18 cellular contexts compared by ENCODE assay signal in the genomic region with DNA sequence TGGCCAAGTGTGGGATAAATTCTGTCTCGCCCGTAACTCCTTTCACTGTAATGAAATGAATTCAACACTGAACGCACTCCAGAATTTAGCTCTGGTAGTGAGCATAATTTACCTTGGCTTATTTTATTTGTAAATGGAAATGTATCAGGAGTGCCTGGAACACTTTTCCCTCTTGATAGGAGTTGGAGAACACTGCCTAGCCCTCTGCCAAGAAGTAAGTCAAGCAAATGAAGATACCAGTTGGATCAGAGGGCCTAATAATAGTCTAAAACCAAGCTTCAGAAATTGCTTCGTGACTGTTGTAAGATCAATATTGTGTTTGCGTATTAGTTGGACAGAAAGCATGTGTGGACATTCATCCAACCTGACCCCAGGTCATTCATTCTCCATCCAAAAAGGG.
DNase-seq lines count a peak whose midpoint lies in the region; ATAC-seq and TF ChIP-seq lines count a peak whose summit lies in the region.
"Had no signal": no experiment of that assay in that cellular context is flagged by ENCODE, and none has a peak within 500 bp of the region (broad histone marks: within the 10 kb centered on the region; RNA-seq: fewer than 3 reads in every experiment).

No MANE protein-coding gene starts in this region.

- no peak overlapping the region for H2AFZ ChIP-seq in mesenchymal stem cell (ENCODE audit: low read depth, low read length)

- H3K9me3 Mint-ChIP-seq in activated naive CD4-positive, alpha-beta T cell treated with anti-CD3 and anti-CD28 coated beads for 36 hours = no peaks in the 10 kb centered on the region
- H3K9me3 Mint-ChIP-seq: CD8-positive, alpha-beta memory T cell; HFFc6 had no signal

- H3K4me1 ChIP-seq in heart right ventricle (no peaks in the 10 kb centered on the region), right atrium auricular region (peaks cover 0 to 8% of the 10 kb centered on the region in 2 donors), mesenchymal stem cell (ENCODE audit: control insufficient read depth, insufficient read depth, low read depth, low read length) (no peaks in the 10 kb centered on the region), mesendoderm (ENCODE audit: control insufficient read depth, low read depth, low read length) (no peaks in the 10 kb centered on the region)
- H3K4me1 ChIP-seq: BE2C had no signal

- no peak overlapping the region for H3K4me3 Mint-ChIP-seq in activated naive CD4-positive, alpha-beta T cell treated with anti-CD3 and anti-CD28 coated beads for 36 hours
- H3K4me3 Mint-ChIP-seq: CD4-positive, CD25-positive, alpha-beta regulatory T cell; CD8-positive, alpha-beta memory T cell; HFFc6 had no signal

- peaks cover 0 to under 1% (median 0%) of the 10 kb centered on the region in 9 donors for H3K36me3 ChIP-seq in heart right ventricle
- no peaks in the 10 kb centered on the region for H3K36me3 ChIP-seq in right atrium auricular region
- peaks cover 0 to 5% of the 10 kb centered on the region in 2 experiments for H3K36me3 ChIP-seq in mesenchymal stem cell (ENCODE audit: control insufficient read depth in 1 of 2, insufficient read depth in 2 of 2, low read depth in 1 of 2, low read length in 2 of 2)
- H3K36me3 ChIP-seq in mesendoderm (ENCODE audit: control insufficient read depth, insufficient read depth, low read length) = no peaks in the 10 kb centered on the region
- H3K36me3 ChIP-seq: BE2C had no signal

- H3K9ac ChIP-seq in mesenchymal stem cell (ENCODE audit: low read length) (no peak overlapping the region), mesendoderm (ENCODE audit: low read length) (no peak overlapping the region)

- H2BK15ac ChIP-seq in mesenchymal stem cell (ENCODE audit: low read depth, poor library complexity, severe bottlenecking) (no peak overlapping the region), mesendoderm (replicated peaks; ENCODE audit: low read depth) (no peak overlapping the region)

- no peaks in the 10 kb centered on the region for H3K79me2 ChIP-seq in mesendoderm (ENCODE audit: control insufficient read depth, insufficient read depth, low read length)

- intact Hi-C loops in heart right ventricle (cut with DNase I) = loop anchor here in 1 of 10 donors (5.0 kb wide), 1 partner anchor 127 kb away; the partner anchor contains the start of gene RNF217
- intact Hi-C loops in activated naive CD4-positive, alpha-beta T cell treated with anti-CD3 and anti-CD28 coated beads for 36 hours (cut with micrococcal nuclease) = no loop called here

- 62 to 72% methylated on average over 5 of the region's 5 CpGs for WGBS in heart right ventricle, 2 donors
- WGBS in mesenchymal stem cell = 100% methylated on average over 5 of the region's 5 CpGs
- no CpG with 5 or more reads among the region's 5 CpGs for WGBS in mesendoderm (ENCODE audit: extremely low coverage, insufficient coverage, low lambda C conversion rate)

- H3K27ac ChIP-seq in heart right ventricle (peak overlapping the region in 4 of 10 donors; percentile 31 to 58 (median 38)), right atrium auricular region (peak overlapping the region in 1 of 2 donors; percentile 14), mesenchymal stem cell (ENCODE audit: low read length, poor library complexity, severe bottlenecking) (no peak overlapping the region), mesendoderm (ENCODE audit: low read depth, low read length) (no peak overlapping the region)
- H3K27ac ChIP-seq: HL-60 had no signal

- no peak overlapping the region for H2BK5ac ChIP-seq in mesenchymal stem cell (ENCODE audit: low read depth, low read length, poor library complexity, severe bottlenecking)
- H2BK5ac ChIP-seq in mesendoderm (ENCODE audit: low read length) = no peak overlapping the region

- H4K91ac ChIP-seq in mesenchymal stem cell (ENCODE audit: low read length) = no peak overlapping the region

- H3K27ac Mint-ChIP-seq in activated naive CD4-positive, alpha-beta T cell treated with anti-CD3 and anti-CD28 coated beads for 36 hours = no peak overlapping the region
- H3K27ac Mint-ChIP-seq: CD4-positive, CD25-positive, alpha-beta regulatory T cell; CD8-positive, alpha-beta memory T cell; HFFc6 had no signal

- H3K27me3 ChIP-seq in heart right ventricle (no peaks in the 10 kb centered on the region), right atrium auricular region (no peaks in the 10 kb centered on the region), mesenchymal stem cell (ENCODE audit: control insufficient read depth in 1 of 2, insufficient read depth in 1 of 2, low read length in 2 of 2) (no peaks in the 10 kb centered on the region), mesendoderm (ENCODE audit: insufficient read depth, low read length, poor library complexity) (no peaks in the 10 kb centered on the region)
- H3K27me3 ChIP-seq: BE2C had no signal

- no peaks in the 10 kb centered on the region for H3K36me3 Mint-ChIP-seq in activated naive CD4-positive, alpha-beta T cell treated with anti-CD3 and anti-CD28 coated beads for 36 hours (ENCODE audit: low read depth)
- H3K36me3 Mint-ChIP-seq: CD4-positive, CD25-positive, alpha-beta regulatory T cell; CD8-positive, alpha-beta memory T cell had no signal

- H3K9me3 ChIP-seq in heart right ventricle = no peaks in the 10 kb centered on the region
- H3K9me3 ChIP-seq in right atrium auricular region = no peaks in the 10 kb centered on the region
- H3K9me3 ChIP-seq in mesenchymal stem cell (ENCODE audit: control insufficient read depth, low read length) = no peaks in the 10 kb centered on the region
- H3K9me3 ChIP-seq: BE2C had no signal

- no peak overlapping the region for H2BK12ac ChIP-seq in mesenchymal stem cell (ENCODE audit: low read length in 2 of 2)

- H4K8ac ChIP-seq in mesenchymal stem cell (ENCODE audit: low read length) (no peak overlapping the region), mesendoderm (ENCODE audit: low read depth, low read length) (no peak overlapping the region)

- no peak overlapping the region for H4K5ac ChIP-seq in mesendoderm (ENCODE audit: low read length)

- H3K79me1 ChIP-seq in mesenchymal stem cell (replicated peaks; ENCODE audit: low read length, poor library complexity, severe bottlenecking) (peaks cover 3% of the 10 kb centered on the region), mesendoderm (ENCODE audit: low read length) (no peaks in the 10 kb centered on the region)

- H2BK120ac ChIP-seq in mesenchymal stem cell (ENCODE audit: low read depth, low read length) (no peak overlapping the region), mesendoderm (ENCODE audit: low read depth, low read length) (no peak overlapping the region)

- no peaks in the 10 kb centered on the region for H3K4me1 Mint-ChIP-seq in activated naive CD4-positive, alpha-beta T cell treated with anti-CD3 and anti-CD28 coated beads for 36 hours (ENCODE audit: low read depth)
- H3K4me1 Mint-ChIP-seq: CD4-positive, CD25-positive, alpha-beta regulatory T cell; CD8-positive, alpha-beta memory T cell had no signal

- H2AK5ac ChIP-seq in mesenchymal stem cell (ENCODE audit: low read length, severe bottlenecking) (peak overlapping the region; percentile 33), mesendoderm (ENCODE audit: low read length) (no peak overlapping the region)

- TF ChIP-seq CTCF in heart right ventricle (IDR thresholded peaks at IDR 0.05) (no peak), right atrium auricular region (IDR thresholded peaks at IDR 0.05) (no peak)

- no peak overlapping the region for H3K23ac ChIP-seq in mesenchymal stem cell (ENCODE audit: low read length in 2 of 2)
- H3K23ac ChIP-seq in mesendoderm (ENCODE audit: low read length) = no peak overlapping the region

- DNase-seq in heart right ventricle (no peak), right atrium auricular region (ENCODE audit: low spot score) (no peak), NCI-H446 (lab: John Stamatoyannopoulos, UW) (peak; percentile 2 to 22), mesenchymal stem cell (no peak), mesendoderm (no peak)
- DNase-seq in activated naive CD4-positive, alpha-beta T cell treated with anti-CD3 and anti-CD28 coated beads for 36 hours = no peak
- DNase-seq: ACHN; BE2C; C1 segment of cervical spinal cord; CD4-positive, CD25-positive, alpha-beta regulatory T cell; CD8-positive, alpha-beta memory T cell; COR-L47; GDM1; GOT3; H7; HFFc6 had no signal

- H3K4ac ChIP-seq in mesenchymal stem cell (ENCODE audit: low read depth in 1 of 2, low read length in 2 of 2) (no peak overlapping the region), mesendoderm (ENCODE audit: low read depth, low read length) (no peak overlapping the region)

- no peaks in the 10 kb centered on the region for H3K27me3 Mint-ChIP-seq in activated naive CD4-positive, alpha-beta T cell treated with anti-CD3 and anti-CD28 coated beads for 36 hours (ENCODE audit: low read depth)
- H3K27me3 Mint-ChIP-seq: CD4-positive, CD25-positive, alpha-beta regulatory T cell had no signal

- no peak overlapping the region for H3K4me3 ChIP-seq in heart right ventricle
- no peak overlapping the region for H3K4me3 ChIP-seq in right atrium auricular region
- no peak overlapping the region for H3K4me3 ChIP-seq in mesenchymal stem cell (ENCODE audit: insufficient read depth in 1 of 2, low read depth in 1 of 2, low read length in 2 of 2)
- no peak overlapping the region for H3K4me3 ChIP-seq in mesendoderm (ENCODE audit: low read length)

- H3K56ac ChIP-seq in mesendoderm (ENCODE audit: low read length) = no peak overlapping the region

- ATAC-seq in heart right ventricle = peak in 5 of 8 donors; percentile 53 to 83 (median 66)
- ATAC-seq: HCT116 had no signal

- H3K14ac ChIP-seq in mesenchymal stem cell (ENCODE audit: low read length in 2 of 2) = no peak overlapping the region

- H3K18ac ChIP-seq in mesenchymal stem cell (ENCODE audit: low read depth in 1 of 2, low read length in 2 of 2) (no peak overlapping the region), mesendoderm (ENCODE audit: low read length) (no peak overlapping the region)

- CTCF ChIA-PET in activated naive CD4-positive, alpha-beta T cell treated with anti-CD3 and anti-CD28 coated beads for 36 hours (lab: Charles Lee) = no interaction called here

- H3K4me2 ChIP-seq in mesenchymal stem cell (ENCODE audit: low read length, poor library complexity, severe bottlenecking) = no peak overlapping the region
- no peak overlapping the region for H3K4me2 ChIP-seq in mesendoderm (ENCODE audit: low read length)

Comparison
In these comparisons a context has a peak if more than half of its experiments do, and no peak if none do; other contexts are left out.
1. DNase-seq: peak in NCI-H446 (2 of 2); none in heart right ventricle (0 of 2), right atrium auricular region (single experiment), mesenchymal stem cell (single experiment), activated naive CD4-positive, alpha-beta T cell treated with anti-CD3 and anti-CD28 coated beads for 36 hours (single experiment) and mesendoderm (single experiment).